ENCODE assay signal across 11 cellular contexts in genomic region chr1:170660874-170661645, GRCh38. TPM values are rescaled to one million over a fixed set of nuclear protein-coding genes. Genes with fewer than 3 reads are reported as not detected.
DNase-seq lines count a peak whose midpoint lies in the region; ATAC-seq and TF ChIP-seq lines count a peak whose summit lies in the region.
"Had no signal": no experiment of that assay in that cellular context is flagged by ENCODE, and none has a peak within 500 bp of the region (broad histone marks: within the 10 kb centered on the region; RNA-seq: fewer than 3 reads in every experiment).

No MANE protein-coding gene starts in this region.

- intact Hi-C loops in IMR-90 (cut with micrococcal nuclease) = loop anchor here (5.0 to 10.0 kb wide), 5 partner anchors 114 to 564 kb away; no protein-coding TSS in a partner anchor

- H3K4me1 Mint-ChIP-seq in osteocyte (ENCODE audit: unreplicated experiment) = peaks cover 25% of the 10 kb centered on the region

- TF ChIP-seq CTCF in IMR-90 (conservative IDR thresholded peaks at IDR 0.05; ENCODE audit: low read depth, low read length) = no peak
- no peak for TF ChIP-seq CTCF in osteocyte (IDR thresholded peaks at IDR 0.05)

- CTCF ChIA-PET in IMR-90 (lab: Yijun Ruan, JAX) = no interaction called here

- peak overlapping the region; percentile 87 for H2BK120ac ChIP-seq in IMR-90 (ENCODE audit: low read depth, low read length)

- H3K27me3 Mint-ChIP-seq in osteocyte (ENCODE audit: unreplicated experiment) = no peaks in the 10 kb centered on the region

- H4K20me1 ChIP-seq in IMR-90 (ENCODE audit: insufficient read depth, low read length) = no peaks in the 10 kb centered on the region

- H3K9me1 ChIP-seq in IMR-90 (ENCODE audit: insufficient read depth, low read length) = no peaks in the 10 kb centered on the region

- H3K4me1 ChIP-seq in IMR-90 (ENCODE audit: control insufficient read depth, insufficient read depth, low read length) = peaks cover 10% of the 10 kb centered on the region

- peak overlapping the region; percentile 77; the same call in 1 of the 3 replicates for H2BK15ac ChIP-seq in IMR-90 (ENCODE audit: low read depth, low read length)

- H3K4me2 ChIP-seq in IMR-90 (ENCODE audit: low read depth, low read length) = peak overlapping the region; percentile 77

- peak overlapping the region; percentile 26 for H2BK5ac ChIP-seq in IMR-90 (ENCODE audit: low read depth, low read length, poor library complexity, severe bottlenecking)

- 15% methylated on average over 15 of the region's 54 CpGs; no CpG with 5 or more reads in 1 of the 2 experiments for WGBS in IMR-90 (ENCODE audit: extremely low coverage in 2 of 2, insufficient read length in 1 of 2), 2 experiments

- peaks cover 5 to 22% of the 10 kb centered on the region in 2 experiments; a peak in 2 of 4 replicates for H3K79me1 ChIP-seq in IMR-90 (ENCODE audit: low read depth in 1 of 2, low read length in 2 of 2)

- H3K23ac ChIP-seq in IMR-90 (ENCODE audit: low read depth, low read length) = peak overlapping the region; percentile 72; the same call in 1 of the 2 replicates

- peak overlapping the region; percentile 68 for H3K27ac Mint-ChIP-seq in osteocyte (ENCODE audit: unreplicated experiment)
- H3K27ac Mint-ChIP-seq: activated CD4-positive, alpha-beta T cell treated with anti-CD3 and anti-CD28 coated beads for 36 hours had no signal

- ATAC-seq in IMR-90 (ENCODE audit: low read depth) = no peak
- ATAC-seq in GM19023 (IDR thresholded peaks at IDR 0.05; ENCODE audit: unreplicated experiment) = no peak
- ATAC-seq in GM18861 (IDR thresholded peaks at IDR 0.05; ENCODE audit: unreplicated experiment) = no peak
- no peak for ATAC-seq in GM21529 (IDR thresholded peaks at IDR 0.05; ENCODE audit: unreplicated experiment)
- ATAC-seq: activated CD4-positive, alpha-beta T cell treated with anti-CD3 and anti-CD28 coated beads for 36 hours had no signal

- dilution Hi-C loops in IMR-90 (cut with HindIII; ENCODE audit: low sequenced_read_pairs, unreplicated experiment) = no loop called here

- DNase-seq in AG20443 (ENCODE audit: low spot score) = peak; percentile 44
- peak; percentile 33 for DNase-seq in IMR-90
- DNase-seq in fibroblast of peridontal ligament (ENCODE audit: extremely low read depth) = peak; percentile 84
- DNase-seq in osteocyte (ENCODE audit: extremely low spot score, unreplicated experiment) = no peak
- DNase-seq in stimulated activated CD4-positive, alpha-beta T cell treated with anti-CD3 and anti-CD28 coated beads, Interleukin-2, amount 100 ng/mL, for 48 hours = no peak
- DNase-seq: activated CD4-positive, alpha-beta T cell treated with anti-CD3 and anti-CD28 coated beads for 36 hours; NK-92 treated with Interleukin-12 subunit alpha and Interleukin-12 subunit beta, amount 100 ng/mL, for 24 hours had no signal

- POLR2A ChIA-PET in IMR-90 (lab: Charles Lee; ENCODE audit: unreplicated experiment) = no interaction called here

- TF ChIP-seq RAD21 in IMR-90 (IDR thresholded peaks at IDR 0.05; ENCODE audit: low read length) = no peak

- H3K4ac ChIP-seq in IMR-90 (ENCODE audit: low read depth, low read length) = peak overlapping the region; percentile 74

- H3K14ac ChIP-seq in IMR-90 (replicated peaks; ENCODE audit: low read depth, low read length) = peak overlapping the region; percentile 48

- H3K27ac ChIP-seq in IMR-90 (ENCODE audit: insufficient read depth, low read length) = 0 out of 2 replicates have a peak overlapping the region, but pooled peaks have one; percentile 2
- H3K27ac ChIP-seq: neutrophil had no signal

- H3K4me3 Mint-ChIP-seq in osteocyte (ENCODE audit: unreplicated experiment) = peak overlapping the region; percentile 90
- H3K4me3 Mint-ChIP-seq: activated CD4-positive, alpha-beta T cell treated with anti-CD3 and anti-CD28 coated beads for 36 hours had no signal

- BruUV-seq in IMR-90 (replicated peaks; lab: Mats Ljungman, UMichigan) = no TSS peak

- H4K8ac ChIP-seq in IMR-90 (ENCODE audit: low read depth in 2 of 2, low read length in 2 of 2) = peak overlapping the region; percentile 77 to 94; a peak in 2 of 4 replicates

- H3K36me3 ChIP-seq in IMR-90 (ENCODE audit: control insufficient read depth, insufficient read depth, low read length) = no peaks in the 10 kb centered on the region; the same call in 1 of the 2 replicates
- H3K36me3 ChIP-seq: neutrophil had no signal

- H3K9me3 Mint-ChIP-seq in osteocyte (ENCODE audit: unreplicated experiment) = no peaks in the 10 kb centered on the region

- H2AK5ac ChIP-seq in IMR-90 (ENCODE audit: low read depth, low read length) = peak overlapping the region; percentile 72; the same call in 1 of the 2 replicates

- no peak for TF ChIP-seq POLR2A in IMR-90 (IDR thresholded peaks at IDR 0.05; ENCODE audit: low read depth, low read length)

- H3K18ac ChIP-seq in IMR-90 (ENCODE audit: low read depth, low read length) = peak overlapping the region; percentile 13; the same call in 1 of the 2 replicates

- peak overlapping the region; percentile 88 for H2AFZ ChIP-seq in IMR-90 (replicated peaks; ENCODE audit: low read length, poor library complexity)

- peak overlapping the region; percentile 70; the same call in 1 of the 2 replicates for H2BK20ac ChIP-seq in IMR-90 (ENCODE audit: low read depth, low read length)

- no peak overlapping the region for H3K56ac ChIP-seq in IMR-90 (ENCODE audit: extremely low read depth, insufficient read depth, low read length)

- H3K4me3 ChIP-seq in IMR-90 (ENCODE audit: insufficient read depth, low read depth, low read length) = peak overlapping the region; percentile 88

- H4K91ac ChIP-seq in IMR-90 (ENCODE audit: insufficient read depth, low read depth, low read length) = peak overlapping the region; percentile 45; the same call in 1 of the 2 replicates

- H3K9me3 ChIP-seq in IMR-90 (ENCODE audit: control insufficient read depth, insufficient read depth, low read length) = no peaks in the 10 kb centered on the region
- H3K9me3 ChIP-seq: neutrophil had no signal

- no peaks in the 10 kb centered on the region for H3K27me3 ChIP-seq in IMR-90 (ENCODE audit: control insufficient read depth, insufficient read depth, low read length)

- peaks cover 10% of the 10 kb centered on the region for H3K36me3 Mint-ChIP-seq in osteocyte (ENCODE audit: unreplicated experiment)

- in situ Hi-C loops in IMR-90 (cut with MboI; ENCODE audit: low sequenced_read_pairs) = loop anchor here (10.0 to 25.0 kb wide), 3 partner anchors 126 to 724 kb away; partner anchors contain the start of gene GORAB

- H3K9ac ChIP-seq in IMR-90 (ENCODE audit: low read depth, low read length) = peak overlapping the region; percentile 18

- H4K5ac ChIP-seq in IMR-90 (ENCODE audit: low read depth, low read length) = peak overlapping the region; percentile 62; the same call in 1 of the 2 replicates

- H2AK9ac ChIP-seq in IMR-90 (replicated peaks; ENCODE audit: low read depth, low read length, poor library complexity) = peak overlapping the region; percentile 82

TF ChIP-seq in IMR-90, 13 proteins besides CTCF, POLR2A, EP300 and RAD21:
- no peak for TF ChIP-seq CEBPB (IDR thresholded peaks at IDR 0.05; ENCODE audit: low read depth, low read length)
- TF ChIP-seq BHLHE40 (IDR thresholded peaks at IDR 0.05; ENCODE audit: low read depth, low read length) = peak; percentile 70; the same call in 1 of the 2 replicates
TF ChIP-seq in IMR-90: peak in this region for 1.

RNA-seq across cellular contexts. Expression of gene PRRX1, which starts 2.9 kb away (rescaled TPM):
- total RNA-seq in IMR-90 (2012; rRNA removed) = 65.4 and 82.8 TPM in 2 replicates
- 50.0 and 54.7 TPM in 2 replicates for polyA plus RNA-seq in IMR-90 (2012; rRNA removed)
- polyA plus RNA-seq in IMR-90 (2012; cell fraction: cytosol; rRNA removed) = 21.0 and 21.4 TPM in 2 replicates
- polyA plus RNA-seq in IMR-90 (2012; cell fraction: nucleus; rRNA removed; ENCODE audit: low replicate concordance) = 21.1 and 49.1 TPM in 2 replicates
- 358 and 376 TPM in 2 replicates for total RNA-seq in osteocyte
- total RNA-seq: activated CD4-positive, alpha-beta T cell treated with anti-CD3 and anti-CD28 coated beads for 36 hours had no signal

Comparison
In these comparisons a context has a peak if more than half of its experiments do, and no peak if none do; other contexts are left out.
1. DNase-seq: peak in AG20443 (single experiment), IMR-90 (single experiment) and fibroblast of peridontal ligament (single experiment); none in osteocyte (single experiment) and stimulated activated CD4-positive, alpha-beta T cell treated with anti-CD3 and anti-CD28 coated beads, Interleukin-2, amount 100 ng/mL, for 48 hours (0 of 2).